ENCODE assay signal across 18 cellular contexts in the genomic region with DNA sequence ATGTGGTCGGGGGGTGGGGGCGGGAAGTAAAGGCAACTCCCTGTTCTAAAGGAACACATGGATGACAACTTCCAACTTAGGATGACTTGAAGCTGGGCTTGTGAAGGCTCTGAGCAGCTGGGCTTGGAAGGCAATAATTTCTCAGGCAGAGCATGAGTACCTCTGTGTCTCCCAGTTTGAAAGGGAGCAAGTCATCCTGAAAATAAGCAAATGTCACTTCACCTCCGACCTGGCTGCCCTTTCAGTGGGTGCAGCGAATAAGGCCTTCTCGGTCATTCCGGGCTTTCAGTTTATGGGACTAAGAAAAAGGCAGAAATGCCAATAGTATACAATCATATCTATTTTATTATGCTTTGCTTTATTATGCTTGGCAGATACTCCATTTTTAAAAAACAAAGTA. TPM values are rescaled to one million over a fixed set of nuclear protein-coding genes. Genes with fewer than 3 reads are reported as not detected.
DNase-seq lines count a peak whose midpoint lies in the region; TF ChIP-seq lines count a peak whose summit lies in the region.
"Had no signal": no experiment of that assay in that cellular context is flagged by ENCODE, and none has a peak within 500 bp of the region (broad histone marks: within the 10 kb centered on the region; RNA-seq: fewer than 3 reads in every experiment).

No MANE protein-coding gene starts in this region.

- no peaks in the 10 kb centered on the region for H3K36me3 ChIP-seq in SJCRH30
- no peaks in the 10 kb centered on the region for H3K36me3 ChIP-seq in vagina
- H3K36me3 ChIP-seq: HAP-1 had no signal

- peaks cover 25% of the 10 kb centered on the region for H3K4me1 Mint-ChIP-seq in stimulated activated naive CD8-positive, alpha-beta T cell treated with anti-CD3 and anti-CD28 coated beads, Interleukin-15, Interleukin-2, amounts not matched to agents 100 ng/mL and 50 ng/mL, for 24 hours (ENCODE audit: low read depth)
- H3K4me1 Mint-ChIP-seq: activated naive CD4-positive, alpha-beta T cell treated with anti-CD3 and anti-CD28 coated beads, Interleukin-2, amount 10 ng/mL, durations not matched to agents 7 days and 5 days had no signal

- H3K27ac ChIP-seq in SJCRH30 (peak overlapping the region; percentile 82), vagina (no peak overlapping the region)
- H3K27ac ChIP-seq: dorsolateral prefrontal cortex had no signal

- peak overlapping the region; percentile 4 for H3K4me3 Mint-ChIP-seq in stimulated activated naive CD8-positive, alpha-beta T cell treated with anti-CD3 and anti-CD28 coated beads, Interleukin-15, Interleukin-2, amounts not matched to agents 100 ng/mL and 50 ng/mL, for 24 hours
- H3K4me3 Mint-ChIP-seq: activated naive CD4-positive, alpha-beta T cell treated with anti-CD3 and anti-CD28 coated beads, Interleukin-2, amount 10 ng/mL, durations not matched to agents 7 days and 5 days; brain; CD8-positive, alpha-beta T cell; neural crest cell had no signal

- H3K27me3 ChIP-seq in SJCRH30, result no peaks in the 10 kb centered on the region
- H3K27me3 ChIP-seq in vagina, result no peaks in the 10 kb centered on the region
- H3K27me3 ChIP-seq: dorsolateral prefrontal cortex had no signal

- H3K4me3 ChIP-seq in SJCRH30 (no peak overlapping the region), vagina (no peak overlapping the region)
- H3K4me3 ChIP-seq: dorsolateral prefrontal cortex, HAP-1 had no signal

- TF ChIP-seq POLR2A in vagina (IDR thresholded peaks at IDR 0.05), result no peak

- H3K9me3 ChIP-seq in SJCRH30 (replicated peaks) (no peaks in the 10 kb centered on the region), vagina (peaks cover under 1% of the 10 kb centered on the region)

- H3K27ac Mint-ChIP-seq in stimulated activated naive CD8-positive, alpha-beta T cell treated with anti-CD3 and anti-CD28 coated beads, Interleukin-15, Interleukin-2, amounts not matched to agents 100 ng/mL and 50 ng/mL, for 24 hours, result peak overlapping the region; percentile 66
- H3K27ac Mint-ChIP-seq: activated naive CD4-positive, alpha-beta T cell treated with anti-CD3 and anti-CD28 coated beads, Interleukin-2, amount 10 ng/mL, durations not matched to agents 7 days and 5 days; CD8-positive, alpha-beta T cell had no signal

- peaks cover 47% of the 10 kb centered on the region for H3K4me1 ChIP-seq in SJCRH30
- H3K4me1 ChIP-seq in vagina, result peaks cover 10% of the 10 kb centered on the region
- H3K4me1 ChIP-seq: HAP-1 had no signal

- DNase-seq in activated effector memory CD4-positive, alpha-beta T cell treated with anti-CD3 and anti-CD28 coated beads, Interleukin-2, amount 50 U/mL, for 16 hours, result peak; percentile 10
- no peak for DNase-seq in activated effector memory CD4-positive, alpha-beta T cell treated with Interleukin-2 at 50 U/mL for 16 hours
- DNase-seq in SJCRH30, result peak; percentile 49 to 69
- peak; percentile 31 for DNase-seq in fibroblast of peridontal ligament (ENCODE audit: extremely low read depth)
- DNase-seq in iPS-NIHi11 (ENCODE audit: low spot score), result no peak
- DNase-seq in CD1c-positive myeloid dendritic cell (ENCODE audit: extremely low spot score), result no peak
- no peak for DNase-seq in vagina (ENCODE audit: extremely low spot score in 2 of 2)
- DNase-seq: CD8-positive, alpha-beta T cell; NCI-H1694 treated with DMSO at 0.1 percent for 48 hours; NCI-H345 had no signal

- intact Hi-C loops in vagina (cut with DNase I), result no loop called here

- no peaks in the 10 kb centered on the region for H3K36me3 Mint-ChIP-seq in stimulated activated naive CD8-positive, alpha-beta T cell treated with anti-CD3 and anti-CD28 coated beads, Interleukin-15, Interleukin-2, amounts not matched to agents 100 ng/mL and 50 ng/mL, for 24 hours (ENCODE audit: low read depth)
- H3K36me3 Mint-ChIP-seq: activated naive CD4-positive, alpha-beta T cell treated with anti-CD3 and anti-CD28 coated beads, Interleukin-2, amount 10 ng/mL, durations not matched to agents 7 days and 5 days had no signal

- H3K9me3 Mint-ChIP-seq in stimulated activated naive CD8-positive, alpha-beta T cell treated with anti-CD3 and anti-CD28 coated beads, Interleukin-15, Interleukin-2, amounts not matched to agents 100 ng/mL and 50 ng/mL, for 24 hours, result peaks cover 9% of the 10 kb centered on the region

- no peak for TF ChIP-seq CTCF in vagina (IDR thresholded peaks at IDR 0.05)

- H3K27me3 Mint-ChIP-seq in stimulated activated naive CD8-positive, alpha-beta T cell treated with anti-CD3 and anti-CD28 coated beads, Interleukin-15, Interleukin-2, amounts not matched to agents 100 ng/mL and 50 ng/mL, for 24 hours, result no peaks in the 10 kb centered on the region

RNA-seq across cellular contexts. Expression of gene ADAMTS14, which starts 15.3 kb away (rescaled TPM):
- total RNA-seq in SJCRH30 (2014; rRNA removed; shearing (Covaris generic)), result 6.4 and 7.6 TPM in 2 replicates
- not detected for total RNA-seq in vagina
- total RNA-seq: CD8-positive, alpha-beta T cell had no signal

RNA-seq across cellular contexts. Expression of gene PRF1, which starts 54.5 kb away (rescaled TPM):
- total RNA-seq in SJCRH30 (2014; rRNA removed; shearing (Covaris generic)), result not detected in 2 replicates
- total RNA-seq in vagina, result 20.9 TPM
- total RNA-seq: HT-29, neural crest cell, pulmonary artery endothelial cell had no signal

Comparison
In these comparisons a context has a peak if more than half of its experiments do, and no peak if none do; other contexts are left out.
1. DNase-seq: peak in activated effector memory CD4-positive, alpha-beta T cell treated with anti-CD3 and anti-CD28 coated beads, Interleukin-2, amount 50 U/mL, for 16 hours (single experiment), SJCRH30 (2 of 2) and fibroblast of peridontal ligament (single experiment); none in activated effector memory CD4-positive, alpha-beta T cell treated with Interleukin-2 at 50 U/mL for 16 hours (single experiment), iPS-NIHi11 (single experiment), CD1c-positive myeloid dendritic cell (single experiment) and vagina (0 of 2).
2. RNA of gene PRF1, which starts 54.5 kb away (total RNA-seq): 20.9 TPM in vagina (single experiment); not detected in SJCRH30; every median in the first group is over 10 times any median in the second.